ENCODE assay signal across 1 cellular context in the genomic region with DNA sequence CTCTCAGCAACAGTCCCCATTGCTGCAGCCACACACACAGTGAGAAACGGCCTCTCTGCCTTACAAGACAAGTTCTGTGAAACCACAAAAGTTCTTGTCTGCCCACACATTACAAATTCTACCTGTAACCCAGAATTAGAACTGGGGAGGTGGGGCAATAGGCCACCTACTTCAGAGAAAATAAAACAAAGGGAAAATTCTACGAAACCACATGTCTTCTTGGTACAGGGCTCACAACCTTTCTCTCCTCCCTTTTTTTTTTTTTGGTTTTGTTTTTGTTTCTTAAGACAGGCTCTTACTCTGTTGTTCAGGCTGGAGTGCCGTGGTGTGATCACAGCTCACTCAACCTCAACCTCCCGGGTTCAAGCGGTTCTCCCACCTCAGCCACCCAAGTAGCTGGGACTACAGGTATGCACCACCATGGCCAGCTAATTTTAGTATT.
TF ChIP-seq lines count a peak whose summit lies in the region.

No MANE protein-coding gene starts in this region.

TF ChIP-seq in GM23338, 12 proteins besides CTCF, POLR2A, EP300 and RAD21 (continued from another document):
- TF ChIP-seq ZNF462 (CRISPR knock-in tag; IDR thresholded peaks at IDR 0.05) (no peak), EZH2 (IDR thresholded peaks at IDR 0.05; ENCODE audit: low read depth, unreplicated experiment) (no peak), POLR2AphosphoS5 (IDR thresholded peaks at IDR 0.05; ENCODE audit: low read depth) (no peak), CREB1 (CRISPR knock-in tag; IDR thresholded peaks at IDR 0.05; ENCODE audit: low read depth) (no peak), ZNF331 (CRISPR knock-in tag; IDR thresholded peaks at IDR 0.05; ENCODE audit: low read depth) (no peak), EZH2phosphoT487 (IDR thresholded peaks at IDR 0.05; ENCODE audit: unreplicated experiment) (no peak), NANOG (IDR thresholded peaks at IDR 0.05; ENCODE audit: borderline replicate concordance) (no peak), JUNB (IDR thresholded peaks at IDR 0.05; ENCODE audit: unreplicated experiment) (no peak)
- TF ChIP-seq, protein P1, sequence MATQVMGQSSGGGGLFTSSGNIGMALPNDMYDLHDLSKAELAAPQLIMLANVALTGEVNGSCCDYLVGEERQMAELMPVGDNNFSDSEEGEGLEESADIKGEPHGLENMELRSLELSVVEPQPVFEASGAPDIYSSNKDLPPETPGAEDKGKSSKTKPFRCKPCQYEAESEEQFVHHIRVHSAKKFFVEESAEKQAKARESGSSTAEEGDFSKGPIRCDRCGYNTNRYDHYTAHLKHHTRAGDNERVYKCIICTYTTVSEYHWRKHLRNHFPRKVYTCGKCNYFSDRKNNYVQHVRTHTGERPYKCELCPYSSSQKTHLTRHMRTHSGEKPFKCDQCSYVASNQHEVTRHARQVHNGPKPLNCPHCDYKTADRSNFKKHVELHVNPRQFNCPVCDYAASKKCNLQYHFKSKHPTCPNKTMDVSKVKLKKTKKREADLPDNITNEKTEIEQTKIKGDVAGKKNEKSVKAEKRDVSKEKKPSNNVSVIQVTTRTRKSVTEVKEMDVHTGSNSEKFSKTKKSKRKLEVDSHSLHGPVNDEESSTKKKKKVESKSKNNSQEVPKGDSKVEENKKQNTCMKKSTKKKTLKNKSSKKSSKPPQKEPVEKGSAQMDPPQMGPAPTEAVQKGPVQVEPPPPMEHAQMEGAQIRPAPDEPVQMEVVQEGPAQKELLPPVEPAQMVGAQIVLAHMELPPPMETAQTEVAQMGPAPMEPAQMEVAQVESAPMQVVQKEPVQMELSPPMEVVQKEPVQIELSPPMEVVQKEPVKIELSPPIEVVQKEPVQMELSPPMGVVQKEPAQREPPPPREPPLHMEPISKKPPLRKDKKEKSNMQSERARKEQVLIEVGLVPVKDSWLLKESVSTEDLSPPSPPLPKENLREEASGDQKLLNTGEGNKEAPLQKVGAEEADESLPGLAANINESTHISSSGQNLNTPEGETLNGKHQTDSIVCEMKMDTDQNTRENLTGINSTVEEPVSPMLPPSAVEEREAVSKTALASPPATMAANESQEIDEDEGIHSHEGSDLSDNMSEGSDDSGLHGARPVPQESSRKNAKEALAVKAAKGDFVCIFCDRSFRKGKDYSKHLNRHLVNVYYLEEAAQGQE (IDR thresholded peaks at IDR 0.05; ENCODE audit: unreplicated experiment) = no peak
